In the genomic region with DNA sequence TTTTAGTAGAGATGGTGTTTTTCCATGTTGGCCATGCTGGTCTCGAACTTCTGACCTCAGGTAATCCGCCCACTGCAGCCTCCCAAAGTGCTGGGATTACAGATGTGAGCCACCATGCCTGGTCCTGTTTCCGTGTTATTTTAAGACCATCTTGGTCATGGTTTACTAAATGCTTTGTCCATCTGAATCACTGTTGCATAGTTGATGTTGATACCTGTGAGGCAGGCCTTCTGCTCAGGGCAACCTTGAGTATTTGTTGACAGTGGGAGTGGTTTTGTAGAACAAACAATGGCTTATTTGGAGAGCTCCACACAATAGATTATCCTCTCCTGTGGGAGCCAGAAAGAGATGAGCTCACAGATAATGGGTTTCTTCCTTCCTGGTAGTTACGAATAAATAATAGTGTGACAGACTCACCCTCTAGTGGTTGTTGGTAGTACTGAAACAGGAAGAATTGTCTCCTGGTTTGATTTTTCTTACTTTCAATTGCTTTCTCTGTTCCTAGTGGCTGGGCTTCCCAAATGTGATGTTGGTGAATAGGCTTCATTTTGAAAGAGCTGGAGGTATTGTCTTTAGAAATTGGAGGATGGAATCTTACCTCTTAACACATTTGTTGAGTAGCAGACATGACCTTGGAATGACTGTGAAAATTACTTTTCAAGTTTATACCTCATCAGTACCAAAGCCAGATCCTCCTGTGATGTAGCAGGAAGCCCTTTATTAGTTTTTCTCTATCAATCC, we compare ENCODE assay signal across 1 cellular context.
A peak's percentile ranks its signal among the peaks of the same experiment; 100 is the strongest.
TF ChIP-seq lines count a peak whose summit lies in the region.

No MANE protein-coding gene starts in this region.

TF ChIP-seq in K562, 482 proteins besides CTCF, POLR2A, EP300 and RAD21 (continued from another document and continues in another):
- TF ChIP-seq UBTF (IDR thresholded peaks at IDR 0.05; ENCODE audit: borderline replicate concordance in 1 of 2, low read depth in 2 of 2, low read length in 2 of 2) (no peak), ZBED1 (IDR thresholded peaks at IDR 0.05) (no peak), FUS (optimal IDR thresholded peaks at IDR 0.05; ENCODE audit: low read depth, low read length) (no peak), ZKSCAN8 (CRISPR knock-in tag; IDR thresholded peaks at IDR 0.05) (no peak), FOXJ3 (CRISPR knock-in tag; IDR thresholded peaks at IDR 0.05) (no peak), SIRT6 (IDR thresholded peaks at IDR 0.05; ENCODE audit: low read depth, low read length) (no peak), FOSL1 (tag; conservative IDR thresholded peaks at IDR 0.05) (no peak), DNMT1 (IDR thresholded peaks at IDR 0.05) (no peak), FOXP1 (CRISPR knock-in tag; IDR thresholded peaks at IDR 0.05) (no peak), TEAD2 (tag; IDR thresholded peaks at IDR 0.05) (no peak), SMAD1 (IDR thresholded peaks at IDR 0.05; ENCODE audit: low read depth, low read length, partially characterized antibody) (no peak), CCNT2 (IDR thresholded peaks at IDR 0.05; ENCODE audit: borderline replicate concordance, extremely low read depth, insufficient read length, low read depth, low read length) (no peak), ZNF197 (CRISPR knock-in tag; IDR thresholded peaks at IDR 0.05; ENCODE audit: low read depth) (no peak), SMARCC2 (IDR thresholded peaks at IDR 0.05; ENCODE audit: low read depth) (no peak), ZBTB8A (IDR thresholded peaks at IDR 0.05; ENCODE audit: partially characterized antibody) (no peak), MEF2A (IDR thresholded peaks at IDR 0.05; ENCODE audit: control insufficient read depth, low read depth, low read length) (no peak), NCOA4 (IDR thresholded peaks at IDR 0.05; ENCODE audit: partially characterized antibody) (no peak), TRIM28 (IDR thresholded peaks at IDR 0.05) (no peak), ZFP30 (CRISPR knock-in tag; IDR thresholded peaks at IDR 0.05; ENCODE audit: borderline replicate concordance) (no peak), ILF3 (IDR thresholded peaks at IDR 0.05; ENCODE audit: borderline replicate concordance) (no peak), MAFG (tag; conservative IDR thresholded peaks at IDR 0.05) (no peak), ZNF583 (CRISPR knock-in tag; IDR thresholded peaks at IDR 0.05) (no peak), PREB (CRISPR knock-in tag; IDR thresholded peaks at IDR 0.05) (no peak), PHF20 (IDR thresholded peaks at IDR 0.05; ENCODE audit: partially characterized antibody) (no peak), ZNF274 (IDR thresholded peaks at IDR 0.05; ENCODE audit: borderline replicate concordance, low read depth, low read length) (no peak), MBD2 (IDR thresholded peaks at IDR 0.05; ENCODE audit: borderline replicate concordance, low read depth) (no peak), ARNT (IDR thresholded peaks at IDR 0.05) (0 out of 4 replicates have a peak, but pooled peaks of 1 of the 2 experiments have one; percentile 47), GATAD2B (IDR thresholded peaks at IDR 0.05; ENCODE audit: borderline replicate concordance) (no peak), CHD1 (IDR thresholded peaks at IDR 0.05; ENCODE audit: low read length) (no peak), ZNF76 (CRISPR knock-in tag; IDR thresholded peaks at IDR 0.05; ENCODE audit: borderline replicate concordance) (no peak), ZKSCAN1 (IDR thresholded peaks at IDR 0.05; ENCODE audit: low read depth, low read length) (no peak), NEUROD1 (IDR thresholded peaks at IDR 0.05; ENCODE audit: borderline replicate concordance, low read depth, low read length, partially characterized antibody) (no peak), ASH1L (IDR thresholded peaks at IDR 0.05; ENCODE audit: borderline replicate concordance, low read depth, partially characterized antibody) (no peak), NFRKB (IDR thresholded peaks at IDR 0.05; ENCODE audit: low read depth) (no peak), ERF (CRISPR knock-in tag; IDR thresholded peaks at IDR 0.05) (no peak)
- TF ChIP-seq, protein P1, sequence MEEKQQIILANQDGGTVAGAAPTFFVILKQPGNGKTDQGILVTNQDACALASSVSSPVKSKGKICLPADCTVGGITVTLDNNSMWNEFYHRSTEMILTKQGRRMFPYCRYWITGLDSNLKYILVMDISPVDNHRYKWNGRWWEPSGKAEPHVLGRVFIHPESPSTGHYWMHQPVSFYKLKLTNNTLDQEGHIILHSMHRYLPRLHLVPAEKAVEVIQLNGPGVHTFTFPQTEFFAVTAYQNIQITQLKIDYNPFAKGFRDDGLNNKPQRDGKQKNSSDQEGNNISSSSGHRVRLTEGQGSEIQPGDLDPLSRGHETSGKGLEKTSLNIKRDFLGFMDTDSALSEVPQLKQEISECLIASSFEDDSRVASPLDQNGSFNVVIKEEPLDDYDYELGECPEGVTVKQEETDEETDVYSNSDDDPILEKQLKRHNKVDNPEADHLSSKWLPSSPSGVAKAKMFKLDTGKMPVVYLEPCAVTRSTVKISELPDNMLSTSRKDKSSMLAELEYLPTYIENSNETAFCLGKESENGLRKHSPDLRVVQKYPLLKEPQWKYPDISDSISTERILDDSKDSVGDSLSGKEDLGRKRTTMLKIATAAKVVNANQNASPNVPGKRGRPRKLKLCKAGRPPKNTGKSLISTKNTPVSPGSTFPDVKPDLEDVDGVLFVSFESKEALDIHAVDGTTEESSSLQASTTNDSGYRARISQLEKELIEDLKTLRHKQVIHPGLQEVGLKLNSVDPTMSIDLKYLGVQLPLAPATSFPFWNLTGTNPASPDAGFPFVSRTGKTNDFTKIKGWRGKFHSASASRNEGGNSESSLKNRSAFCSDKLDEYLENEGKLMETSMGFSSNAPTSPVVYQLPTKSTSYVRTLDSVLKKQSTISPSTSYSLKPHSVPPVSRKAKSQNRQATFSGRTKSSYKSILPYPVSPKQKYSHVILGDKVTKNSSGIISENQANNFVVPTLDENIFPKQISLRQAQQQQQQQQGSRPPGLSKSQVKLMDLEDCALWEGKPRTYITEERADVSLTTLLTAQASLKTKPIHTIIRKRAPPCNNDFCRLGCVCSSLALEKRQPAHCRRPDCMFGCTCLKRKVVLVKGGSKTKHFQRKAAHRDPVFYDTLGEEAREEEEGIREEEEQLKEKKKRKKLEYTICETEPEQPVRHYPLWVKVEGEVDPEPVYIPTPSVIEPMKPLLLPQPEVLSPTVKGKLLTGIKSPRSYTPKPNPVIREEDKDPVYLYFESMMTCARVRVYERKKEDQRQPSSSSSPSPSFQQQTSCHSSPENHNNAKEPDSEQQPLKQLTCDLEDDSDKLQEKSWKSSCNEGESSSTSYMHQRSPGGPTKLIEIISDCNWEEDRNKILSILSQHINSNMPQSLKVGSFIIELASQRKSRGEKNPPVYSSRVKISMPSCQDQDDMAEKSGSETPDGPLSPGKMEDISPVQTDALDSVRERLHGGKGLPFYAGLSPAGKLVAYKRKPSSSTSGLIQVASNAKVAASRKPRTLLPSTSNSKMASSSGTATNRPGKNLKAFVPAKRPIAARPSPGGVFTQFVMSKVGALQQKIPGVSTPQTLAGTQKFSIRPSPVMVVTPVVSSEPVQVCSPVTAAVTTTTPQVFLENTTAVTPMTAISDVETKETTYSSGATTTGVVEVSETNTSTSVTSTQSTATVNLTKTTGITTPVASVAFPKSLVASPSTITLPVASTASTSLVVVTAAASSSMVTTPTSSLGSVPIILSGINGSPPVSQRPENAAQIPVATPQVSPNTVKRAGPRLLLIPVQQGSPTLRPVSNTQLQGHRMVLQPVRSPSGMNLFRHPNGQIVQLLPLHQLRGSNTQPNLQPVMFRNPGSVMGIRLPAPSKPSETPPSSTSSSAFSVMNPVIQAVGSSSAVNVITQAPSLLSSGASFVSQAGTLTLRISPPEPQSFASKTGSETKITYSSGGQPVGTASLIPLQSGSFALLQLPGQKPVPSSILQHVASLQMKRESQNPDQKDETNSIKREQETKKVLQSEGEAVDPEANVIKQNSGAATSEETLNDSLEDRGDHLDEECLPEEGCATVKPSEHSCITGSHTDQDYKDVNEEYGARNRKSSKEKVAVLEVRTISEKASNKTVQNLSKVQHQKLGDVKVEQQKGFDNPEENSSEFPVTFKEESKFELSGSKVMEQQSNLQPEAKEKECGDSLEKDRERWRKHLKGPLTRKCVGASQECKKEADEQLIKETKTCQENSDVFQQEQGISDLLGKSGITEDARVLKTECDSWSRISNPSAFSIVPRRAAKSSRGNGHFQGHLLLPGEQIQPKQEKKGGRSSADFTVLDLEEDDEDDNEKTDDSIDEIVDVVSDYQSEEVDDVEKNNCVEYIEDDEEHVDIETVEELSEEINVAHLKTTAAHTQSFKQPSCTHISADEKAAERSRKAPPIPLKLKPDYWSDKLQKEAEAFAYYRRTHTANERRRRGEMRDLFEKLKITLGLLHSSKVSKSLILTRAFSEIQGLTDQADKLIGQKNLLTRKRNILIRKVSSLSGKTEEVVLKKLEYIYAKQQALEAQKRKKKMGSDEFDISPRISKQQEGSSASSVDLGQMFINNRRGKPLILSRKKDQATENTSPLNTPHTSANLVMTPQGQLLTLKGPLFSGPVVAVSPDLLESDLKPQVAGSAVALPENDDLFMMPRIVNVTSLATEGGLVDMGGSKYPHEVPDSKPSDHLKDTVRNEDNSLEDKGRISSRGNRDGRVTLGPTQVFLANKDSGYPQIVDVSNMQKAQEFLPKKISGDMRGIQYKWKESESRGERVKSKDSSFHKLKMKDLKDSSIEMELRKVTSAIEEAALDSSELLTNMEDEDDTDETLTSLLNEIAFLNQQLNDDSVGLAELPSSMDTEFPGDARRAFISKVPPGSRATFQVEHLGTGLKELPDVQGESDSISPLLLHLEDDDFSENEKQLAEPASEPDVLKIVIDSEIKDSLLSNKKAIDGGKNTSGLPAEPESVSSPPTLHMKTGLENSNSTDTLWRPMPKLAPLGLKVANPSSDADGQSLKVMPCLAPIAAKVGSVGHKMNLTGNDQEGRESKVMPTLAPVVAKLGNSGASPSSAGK (IDR thresholded peaks at IDR 0.05) = no peak
- TF ChIP-seq, protein P2, sequence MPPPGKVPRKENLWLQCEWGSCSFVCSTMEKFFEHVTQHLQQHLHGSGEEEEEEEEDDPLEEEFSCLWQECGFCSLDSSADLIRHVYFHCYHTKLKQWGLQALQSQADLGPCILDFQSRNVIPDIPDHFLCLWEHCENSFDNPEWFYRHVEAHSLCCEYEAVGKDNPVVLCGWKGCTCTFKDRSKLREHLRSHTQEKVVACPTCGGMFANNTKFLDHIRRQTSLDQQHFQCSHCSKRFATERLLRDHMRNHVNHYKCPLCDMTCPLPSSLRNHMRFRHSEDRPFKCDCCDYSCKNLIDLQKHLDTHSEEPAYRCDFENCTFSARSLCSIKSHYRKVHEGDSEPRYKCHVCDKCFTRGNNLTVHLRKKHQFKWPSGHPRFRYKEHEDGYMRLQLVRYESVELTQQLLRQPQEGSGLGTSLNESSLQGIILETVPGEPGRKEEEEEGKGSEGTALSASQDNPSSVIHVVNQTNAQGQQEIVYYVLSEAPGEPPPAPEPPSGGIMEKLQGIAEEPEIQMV (tag; conservative IDR thresholded peaks at IDR 0.05; ENCODE audit: low read depth) = no peak
- TF ChIP-seq, protein P3, sequence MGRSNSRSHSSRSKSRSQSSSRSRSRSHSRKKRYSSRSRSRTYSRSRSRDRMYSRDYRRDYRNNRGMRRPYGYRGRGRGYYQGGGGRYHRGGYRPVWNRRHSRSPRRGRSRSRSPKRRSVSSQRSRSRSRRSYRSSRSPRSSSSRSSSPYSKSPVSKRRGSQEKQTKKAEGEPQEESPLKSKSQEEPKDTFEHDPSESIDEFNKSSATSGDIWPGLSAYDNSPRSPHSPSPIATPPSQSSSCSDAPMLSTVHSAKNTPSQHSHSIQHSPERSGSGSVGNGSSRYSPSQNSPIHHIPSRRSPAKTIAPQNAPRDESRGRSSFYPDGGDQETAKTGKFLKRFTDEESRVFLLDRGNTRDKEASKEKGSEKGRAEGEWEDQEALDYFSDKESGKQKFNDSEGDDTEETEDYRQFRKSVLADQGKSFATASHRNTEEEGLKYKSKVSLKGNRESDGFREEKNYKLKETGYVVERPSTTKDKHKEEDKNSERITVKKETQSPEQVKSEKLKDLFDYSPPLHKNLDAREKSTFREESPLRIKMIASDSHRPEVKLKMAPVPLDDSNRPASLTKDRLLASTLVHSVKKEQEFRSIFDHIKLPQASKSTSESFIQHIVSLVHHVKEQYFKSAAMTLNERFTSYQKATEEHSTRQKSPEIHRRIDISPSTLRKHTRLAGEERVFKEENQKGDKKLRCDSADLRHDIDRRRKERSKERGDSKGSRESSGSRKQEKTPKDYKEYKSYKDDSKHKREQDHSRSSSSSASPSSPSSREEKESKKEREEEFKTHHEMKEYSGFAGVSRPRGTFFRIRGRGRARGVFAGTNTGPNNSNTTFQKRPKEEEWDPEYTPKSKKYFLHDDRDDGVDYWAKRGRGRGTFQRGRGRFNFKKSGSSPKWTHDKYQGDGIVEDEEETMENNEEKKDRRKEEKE (IDR thresholded peaks at IDR 0.05; ENCODE audit: borderline replicate concordance in 1 of 2, control insufficient read depth in 1 of 2, low read depth in 2 of 2, low read length in 1 of 2) = no peak
